13 cellular contexts compared by ENCODE assay signal in genomic region chr4:165610679-165611551, GRCh38.
A peak's percentile ranks its signal among the peaks of the same experiment; 100 is the strongest.
DNase-seq lines count a peak whose midpoint lies in the region; ATAC-seq, FAIRE-seq and TF ChIP-seq lines count a peak whose summit lies in the region.
"Had no signal": no experiment of that assay in that cellular context is flagged by ENCODE, and none has a peak within 500 bp of the region (broad histone marks: within the 10 kb centered on the region; RNA-seq: fewer than 3 reads in every experiment).

No MANE protein-coding gene starts in this region.

- no peak overlapping the region for H3K27ac Mint-ChIP-seq in T-helper 17 cell
- H3K27ac Mint-ChIP-seq in nephron progenitor cell, result peak overlapping the region; percentile 6
- H3K27ac Mint-ChIP-seq: activated naive CD4-positive, alpha-beta T cell treated with anti-CD3 and anti-CD28 coated beads, Interleukin-2, amount 50 U/mL, for 72 hours had no signal

- H3K4me3 ChIP-seq in HepG2 (replicated peaks in 1 of 3; ENCODE audit: insufficient read depth in 1 of 3, low read depth in 2 of 3, low read length in 3 of 3), result no peak overlapping the region

- DNase-seq in HEK293T (ENCODE audit: extremely low spot score), result no peak
- no peak for DNase-seq in T-helper 17 cell
- no peak for DNase-seq in nephron progenitor cell
- DNase-seq in SKM-1 treated with dmso at 0.1 percent for 144 hours (lab: John Stamatoyannopoulos, UW; ENCODE audit: unreplicated experiment), result no peak
- DNase-seq in HepG2 (ENCODE audit: low spot score), result no peak
- DNase-seq: midbrain; NCI-H2081; NCI-H69; stimulated activated CD4-positive, alpha-beta T cell treated with anti-CD3 and anti-CD28 coated beads, Interleukin-12 subunit alpha, Interleukin-12 subunit beta, amount 100 ng/mL, for 4 hours had no signal

- TF ChIP-seq POLR2A in HepG2 (IDR thresholded peaks at IDR 0.05; ENCODE audit: insufficient read depth in 1 of 2, low read depth in 2 of 2, low read length in 2 of 2), result no peak

- H3K27me3 Mint-ChIP-seq in T-helper 17 cell (no peaks in the 10 kb centered on the region), nephron progenitor cell (ENCODE audit: low read depth, poor library complexity) (peaks cover 3% of the 10 kb centered on the region)
- H3K27me3 Mint-ChIP-seq: central memory CD8-positive, alpha-beta T cell had no signal

- intact Hi-C loops in HepG2 (cut with micrococcal nuclease; ENCODE audit: unreplicated experiment), result no loop called here

- TF ChIP-seq CTCF in nephron progenitor cell (IDR thresholded peaks at IDR 0.05), result no peak
- TF ChIP-seq CTCF in HepG2 (CRISPR knock-in tag; IDR thresholded peaks at IDR 0.05), result no peak

- no TSS peak for BruUV-seq in HepG2 (replicated peaks; lab: Mats Ljungman, UMichigan)

- TF ChIP-seq RAD21 in HepG2 (CRISPR knock-in tag; IDR thresholded peaks at IDR 0.05), result no peak

- no peak overlapping the region for H3K4me2 ChIP-seq in HepG2 (ENCODE audit: low read depth, low read length)

- POLR2A ChIA-PET in HEK293T (lab: Yijun Ruan, JAX) (no interaction called here), HepG2 (lab: Yijun Ruan, JAX) (no interaction called here)

- FAIRE-seq in HepG2 (lab: Jason Lieb, UNC), result no peak

- no peak overlapping the region for H2AFZ ChIP-seq in HepG2 (ENCODE audit: low read length)

- ATAC-seq in GM18520 (IDR thresholded peaks at IDR 0.05; ENCODE audit: unreplicated experiment), result peak; percentile 35
- ATAC-seq in T-helper 17 cell, result no peak
- ATAC-seq in GM21619 (IDR thresholded peaks at IDR 0.05; ENCODE audit: unreplicated experiment), result no peak
- no peak for ATAC-seq in HepG2
- ATAC-seq: activated naive CD4-positive, alpha-beta T cell treated with anti-CD3 and anti-CD28 coated beads, Interleukin-2, amount 50 U/mL, for 72 hours had no signal

- WGBS in HepG2 (ENCODE audit: low lambda C conversion rate), result 16% methylated on average over 6 of the region's 6 CpGs

- H3K9me3 ChIP-seq in T-helper 17 cell (ENCODE audit: control insufficient read depth, low read length, poor library complexity, severe bottlenecking) (no peaks in the 10 kb centered on the region), HepG2 (ENCODE audit: low read length) (no peaks in the 10 kb centered on the region)

- H3K36me3 ChIP-seq in HepG2 (replicated peaks in 1 of 2; ENCODE audit: control insufficient read depth in 1 of 2, insufficient read depth in 2 of 2, low read length in 2 of 2), result no peaks in the 10 kb centered on the region

- no peaks in the 10 kb centered on the region for H4K20me1 ChIP-seq in HepG2 (ENCODE audit: insufficient read depth, low read length)

- H3K4me1 Mint-ChIP-seq in T-helper 17 cell, result peaks cover 5% of the 10 kb centered on the region
- H3K4me1 Mint-ChIP-seq in nephron progenitor cell, result peaks cover 24% of the 10 kb centered on the region
- H3K4me1 Mint-ChIP-seq: central memory CD8-positive, alpha-beta T cell had no signal

- H3K36me3 Mint-ChIP-seq in T-helper 17 cell (ENCODE audit: low read depth) (no peaks in the 10 kb centered on the region), nephron progenitor cell (ENCODE audit: low read depth) (no peaks in the 10 kb centered on the region)
- H3K36me3 Mint-ChIP-seq: activated naive CD4-positive, alpha-beta T cell treated with anti-CD3 and anti-CD28 coated beads, Interleukin-2, amount 50 U/mL, for 72 hours had no signal

- H3K79me2 ChIP-seq in HepG2 (ENCODE audit: insufficient read depth, low read length), result no peaks in the 10 kb centered on the region

- peak overlapping the region; percentile 15 for H3K4me3 Mint-ChIP-seq in T-helper 17 cell
- H3K4me3 Mint-ChIP-seq in nephron progenitor cell, result no peak overlapping the region
- H3K4me3 Mint-ChIP-seq: central memory CD8-positive, alpha-beta T cell had no signal

- no peak overlapping the region for H3K27ac ChIP-seq in HepG2 (ENCODE audit: extremely low read length, insufficient read depth, low read length)

- TF ChIP-seq EP300 in HepG2 (IDR thresholded peaks at IDR 0.05; ENCODE audit: low read depth in 2 of 2, low read length in 2 of 2) (no peak), HepG2 (CRISPR knock-in tag; IDR thresholded peaks at IDR 0.05; ENCODE audit: borderline replicate concordance) (no peak)

- H3K4me1 ChIP-seq in HepG2 (ENCODE audit: insufficient read depth, low read length), result no peaks in the 10 kb centered on the region

- in situ Hi-C loops in HepG2 (cut with HindIII; ENCODE audit: extremely low pct_ligation_motif_present, low pct_unique_long_range_greater_than_20kb), result no loop called here

- H3K27me3 ChIP-seq in HepG2 (ENCODE audit: control insufficient read depth in 1 of 2, insufficient read depth in 2 of 2, low read length in 2 of 2), result no peaks in the 10 kb centered on the region

- CTCF ChIA-PET in HEK293T (lab: Yijun Ruan, JAX) (no interaction called here), HepG2 (lab: Yijun Ruan, JAX; ENCODE audit: low intra/inter-chr PET ratio, low total read pairs) (no interaction called here)

- H3K9ac ChIP-seq in HepG2 (ENCODE audit: insufficient read depth, low read depth, low read length), result no peak overlapping the region

- no peaks in the 10 kb centered on the region for H3K9me3 Mint-ChIP-seq in nephron progenitor cell

TF ChIP-seq in HEK293T, 16 proteins besides CTCF, POLR2A, EP300 and RAD21:
- TF ChIP-seq ELF4 (IDR thresholded peaks at IDR 0.05), result no peak
- peak; percentile 86 for TF ChIP-seq PKNOX1 (IDR thresholded peaks at IDR 0.05)

TF ChIP-seq in HepG2, 621 proteins besides CTCF, POLR2A, EP300 and RAD21:
- no peak for TF ChIP-seq STAG1 (CRISPR knock-in tag; IDR thresholded peaks at IDR 0.05)
- no peak for TF ChIP-seq FLYWCH1 (CRISPR knock-in tag; IDR thresholded peaks at IDR 0.05)
- TF ChIP-seq DMTF1 (CRISPR knock-in tag; IDR thresholded peaks at IDR 0.05), result no peak
- no peak for TF ChIP-seq SCMH1 (CRISPR knock-in tag; IDR thresholded peaks at IDR 0.05; ENCODE audit: borderline replicate concordance)
- TF ChIP-seq NFE2L1 (CRISPR knock-in tag; IDR thresholded peaks at IDR 0.05; ENCODE audit: borderline replicate concordance), result no peak
- no peak for TF ChIP-seq FOXA3 (CRISPR knock-in tag; IDR thresholded peaks at IDR 0.05)
